Comparison of ENCODE assay signal across 21 cellular contexts in genomic region chr6:15989397-15989796, GRCh38.
DNase-seq lines count a peak whose midpoint lies in the region; ATAC-seq, FAIRE-seq and TF ChIP-seq lines count a peak whose summit lies in the region.
"Had no signal": no experiment of that assay in that cellular context is flagged by ENCODE, and none has a peak within 500 bp of the region (broad histone marks: within the 10 kb centered on the region; RNA-seq: fewer than 3 reads in every experiment).

No MANE protein-coding gene starts in this region.

- H3K4me1 ChIP-seq in HepG2 (ENCODE audit: insufficient read depth, low read length) (no peaks in the 10 kb centered on the region), right lobe of liver (no peaks in the 10 kb centered on the region), kidney (ENCODE audit: control insufficient read depth in 1 of 2, insufficient read depth in 1 of 2, low read depth in 1 of 2, low read length in 2 of 2) (no peaks in the 10 kb centered on the region)
- H3K4me1 ChIP-seq: esophagus squamous epithelium, vagina had no signal

- ATAC-seq in HepG2, result no peak
- no peak for ATAC-seq in right lobe of liver
- peak; percentile 82 for ATAC-seq in GM21529 (IDR thresholded peaks at IDR 0.05; ENCODE audit: unreplicated experiment)
- peak; percentile 80 for ATAC-seq in HG03196 (IDR thresholded peaks at IDR 0.05; ENCODE audit: unreplicated experiment)
- peak; percentile 89 for ATAC-seq in stimulated activated naive CD8-positive, alpha-beta T cell treated with anti-CD3 and anti-CD28 coated beads, Interleukin-15, amount 100 ng/mL, for 72 hours
- ATAC-seq: naive thymus-derived CD8-positive, alpha-beta T cell had no signal

- DNase-seq in HepG2 (ENCODE audit: low spot score) (no peak), right lobe of liver (no peak), NCI-H1092 treated with DMSO at 0.1 percent for 48 hours (lab: John Stamatoyannopoulos, UW) (no peak), kidney (no peak), GOT3 (lab: John Stamatoyannopoulos, UW) (no peak)
- DNase-seq in stimulated activated naive CD8-positive, alpha-beta T cell treated with anti-CD3 and anti-CD28 coated beads, Interleukin-15, amount 100 ng/mL, for 72 hours, result peak in 1 of 2 donors; percentile 23
- DNase-seq: activated T-cell treated with anti-CD3 and anti-CD28 coated beads, Interleukin-2, amount 50 U/mL, for 24 hours; esophagus squamous epithelium; hippocampal formation; MG63; naive thymus-derived CD8-positive, alpha-beta T cell; NCI-H2171 treated with DMSO at 0.1 percent for 48 hours; stimulated activated CD4-positive, alpha-beta T cell treated with anti-CD3 and anti-CD28 coated beads, Interleukin-1b, Interleukin-23, amount 100 ng/mL, for 48 hours; WERI-Rb-1 had no signal

- TF ChIP-seq EP300 in HepG2 (IDR thresholded peaks at IDR 0.05; ENCODE audit: low read depth in 2 of 2, low read length in 2 of 2) (no peak), HepG2 (CRISPR knock-in tag; IDR thresholded peaks at IDR 0.05; ENCODE audit: borderline replicate concordance) (no peak)

- no peaks in the 10 kb centered on the region for H4K20me1 ChIP-seq in HepG2 (ENCODE audit: insufficient read depth, low read length)

- 0% methylated on average over 2 of the region's 2 CpGs for WGBS in HepG2 (ENCODE audit: low lambda C conversion rate)
- WGBS in right lobe of liver (ENCODE audit: insufficient coverage, low coverage, low lambda C conversion rate, missing lambda C conversion rate), result 53% methylated on average over 2 of the region's 2 CpGs

- no peak overlapping the region for H3K4me2 ChIP-seq in HepG2 (ENCODE audit: low read depth, low read length)

- H3K9ac ChIP-seq in HepG2 (ENCODE audit: insufficient read depth, low read depth, low read length), result no peak overlapping the region
- no peak overlapping the region for H3K9ac ChIP-seq in kidney (ENCODE audit: low read length in 2 of 2)

- no peaks in the 10 kb centered on the region for H3K79me2 ChIP-seq in HepG2 (ENCODE audit: insufficient read depth, low read length)

- peak overlapping the region in 1 of 2 donors; percentile 41 for H3K27ac Mint-ChIP-seq in stimulated activated naive CD8-positive, alpha-beta T cell treated with anti-CD3 and anti-CD28 coated beads, Interleukin-15, amount 100 ng/mL, for 72 hours
- H3K27ac Mint-ChIP-seq: activated T-cell treated with anti-CD3 and anti-CD28 coated beads, Interleukin-2, amount 50 U/mL, for 24 hours; dendritic cell treated with granulocyte-macrophage colony-stimulating factor and Interleukin-4, amounts not matched to agents 40 ng/mL and 50 ng/mL, for 4 days; naive thymus-derived CD8-positive, alpha-beta T cell had no signal

- H2AFZ ChIP-seq in HepG2 (ENCODE audit: low read length), result no peak overlapping the region

- intact Hi-C loops in HepG2 (cut with micrococcal nuclease; ENCODE audit: unreplicated experiment) (no loop called here), right lobe of liver (cut with DNase I) (no loop called here), kidney (cut with DNase I) (no loop called here)

- H3K4me3 ChIP-seq in HepG2 (replicated peaks in 1 of 3; ENCODE audit: insufficient read depth in 1 of 3, low read depth in 2 of 3, low read length in 3 of 3), result no peak overlapping the region
- H3K4me3 ChIP-seq in right lobe of liver, result no peak overlapping the region
- H3K4me3 ChIP-seq in kidney (ENCODE audit: low read length in 2 of 2), result no peak overlapping the region
- H3K4me3 ChIP-seq: esophagus squamous epithelium, MG63, vagina had no signal

- no peak overlapping the region for H3K4me3 Mint-ChIP-seq in stimulated activated naive CD8-positive, alpha-beta T cell treated with anti-CD3 and anti-CD28 coated beads, Interleukin-15, amount 100 ng/mL, for 72 hours
- H3K4me3 Mint-ChIP-seq: activated T-cell treated with anti-CD3 and anti-CD28 coated beads, Interleukin-2, amount 50 U/mL, for 24 hours; dendritic cell treated with granulocyte-macrophage colony-stimulating factor and Interleukin-4, amounts not matched to agents 40 ng/mL and 50 ng/mL, for 4 days; naive thymus-derived CD8-positive, alpha-beta T cell had no signal

- H3K27me3 ChIP-seq in HepG2 (ENCODE audit: control insufficient read depth in 1 of 2, insufficient read depth in 2 of 2, low read length in 2 of 2), result peaks cover 1 to 17% of the 10 kb centered on the region in 2 experiments; a peak in 4 of 5 replicates
- no peaks in the 10 kb centered on the region for H3K27me3 ChIP-seq in right lobe of liver
- H3K27me3 ChIP-seq: esophagus squamous epithelium, MG63, vagina had no signal

- in situ Hi-C loops in HepG2 (cut with HindIII; ENCODE audit: extremely low pct_ligation_motif_present, low pct_unique_long_range_greater_than_20kb), result no loop called here

- no peak for TF ChIP-seq RAD21 in HepG2 (CRISPR knock-in tag; IDR thresholded peaks at IDR 0.05)

- H3K9me3 ChIP-seq in HepG2 (ENCODE audit: low read length), result no peaks in the 10 kb centered on the region
- no peaks in the 10 kb centered on the region for H3K9me3 ChIP-seq in right lobe of liver
- no peaks in the 10 kb centered on the region for H3K9me3 ChIP-seq in kidney (ENCODE audit: control insufficient read depth in 1 of 2, low read length in 2 of 2)
- H3K9me3 ChIP-seq: esophagus squamous epithelium, MG63, vagina had no signal

- no peaks in the 10 kb centered on the region for H3K36me3 ChIP-seq in HepG2 (replicated peaks in 1 of 2; ENCODE audit: control insufficient read depth in 1 of 2, insufficient read depth in 2 of 2, low read length in 2 of 2)
- no peaks in the 10 kb centered on the region for H3K36me3 ChIP-seq in right lobe of liver
- no peaks in the 10 kb centered on the region for H3K36me3 ChIP-seq in kidney (ENCODE audit: control insufficient read depth in 1 of 2, insufficient read depth in 2 of 2, low read length in 2 of 2)
- H3K36me3 ChIP-seq: esophagus squamous epithelium, MG63, vagina, WERI-Rb-1 had no signal

- no peak overlapping the region for H3K27ac ChIP-seq in HepG2 (ENCODE audit: extremely low read length, insufficient read depth, low read length)
- H3K27ac ChIP-seq in right lobe of liver, result no peak overlapping the region
- H3K27ac ChIP-seq in kidney (ENCODE audit: low read depth in 2 of 2, low read length in 2 of 2), result no peak overlapping the region
- H3K27ac ChIP-seq: esophagus squamous epithelium, vagina, WERI-Rb-1 had no signal

- H3K4me1 Mint-ChIP-seq in stimulated activated naive CD8-positive, alpha-beta T cell treated with anti-CD3 and anti-CD28 coated beads, Interleukin-15, amount 100 ng/mL, for 72 hours, result peaks cover 23% of the 10 kb centered on the region

- TF ChIP-seq CTCF in HepG2 (CRISPR knock-in tag; IDR thresholded peaks at IDR 0.05) (no peak), right lobe of liver (IDR thresholded peaks at IDR 0.05) (no peak), kidney (IDR thresholded peaks at IDR 0.05; ENCODE audit: borderline replicate concordance, extremely low read depth, insufficient read depth) (no peak)

- CTCF ChIA-PET in HepG2 (lab: Yijun Ruan, JAX; ENCODE audit: low intra/inter-chr PET ratio, low total read pairs), result no interaction called here

- H3K27me3 Mint-ChIP-seq in stimulated activated naive CD8-positive, alpha-beta T cell treated with anti-CD3 and anti-CD28 coated beads, Interleukin-15, amount 100 ng/mL, for 72 hours, result no peaks in the 10 kb centered on the region
- H3K27me3 Mint-ChIP-seq: activated T-cell treated with anti-CD3 and anti-CD28 coated beads, Interleukin-2, amount 50 U/mL, for 24 hours; dendritic cell treated with granulocyte-macrophage colony-stimulating factor and Interleukin-4, amounts not matched to agents 40 ng/mL and 50 ng/mL, for 4 days; naive thymus-derived CD8-positive, alpha-beta T cell had no signal

- POLR2A ChIA-PET in HepG2 (lab: Yijun Ruan, JAX), result no interaction called here

- no TSS peak for BruUV-seq in HepG2 (replicated peaks; lab: Mats Ljungman, UMichigan)

- TF ChIP-seq POLR2A in HepG2 (IDR thresholded peaks at IDR 0.05; ENCODE audit: insufficient read depth in 1 of 2, low read depth in 2 of 2, low read length in 2 of 2) (no peak), right lobe of liver (IDR thresholded peaks at IDR 0.05) (no peak)

- H3K9me3 Mint-ChIP-seq in stimulated activated naive CD8-positive, alpha-beta T cell treated with anti-CD3 and anti-CD28 coated beads, Interleukin-15, amount 100 ng/mL, for 72 hours, result no peaks in the 10 kb centered on the region
- H3K9me3 Mint-ChIP-seq: activated T-cell treated with anti-CD3 and anti-CD28 coated beads, Interleukin-2, amount 50 U/mL, for 24 hours; dendritic cell treated with granulocyte-macrophage colony-stimulating factor and Interleukin-4, amounts not matched to agents 40 ng/mL and 50 ng/mL, for 4 days; naive thymus-derived CD8-positive, alpha-beta T cell had no signal

- FAIRE-seq in HepG2 (lab: Jason Lieb, UNC) (no peak), kidney (lab: Jason Lieb, UNC) (no peak)
- FAIRE-seq: astrocyte, D721Med, HTR-8/SVneo had no signal

TF ChIP-seq in HepG2, 621 proteins besides CTCF, POLR2A, EP300 and RAD21:
- TF ChIP-seq ZNF207 (IDR thresholded peaks at IDR 0.05; ENCODE audit: borderline replicate concordance) (no peak), MAFK (conservative IDR thresholded peaks at IDR 0.05 in 1 of 2, IDR thresholded peaks at IDR 0.05 in 1 of 2; ENCODE audit: low read length in 2 of 2) (peak in 1 of 2 experiments; percentile 40; a peak in 1 of 4 replicates), MXD3 (CRISPR knock-in tag; IDR thresholded peaks at IDR 0.05) (no peak), MAFF (IDR thresholded peaks at IDR 0.05; ENCODE audit: low read depth, low read length) (0 out of 2 replicates have a peak, but pooled peaks have one; percentile 4)

Comparison
In these comparisons a context has a peak if more than half of its experiments do, and no peak if none do; other contexts are left out.
1. ATAC-seq: peak in GM21529 (single experiment), HG03196 (single experiment) and stimulated activated naive CD8-positive, alpha-beta T cell treated with anti-CD3 and anti-CD28 coated beads, Interleukin-15, amount 100 ng/mL, for 72 hours (single experiment); none in HepG2 (single experiment) and right lobe of liver (0 of 4).